Comparison of ENCODE assay signal across 8 cellular contexts in genomic region chr14:76961631-76962302, GRCh38.
A peak's percentile ranks its signal among the peaks of the same experiment; 100 is the strongest.
DNase-seq lines count a peak whose midpoint lies in the region; ATAC-seq and TF ChIP-seq lines count a peak whose summit lies in the region.

No MANE protein-coding gene starts in this region.

- no peaks in the 10 kb centered on the region for H3K79me2 ChIP-seq in hepatocyte

- peak overlapping the region; percentile 94 for H3K4me3 Mint-ChIP-seq in T-helper 17 cell

- ATAC-seq in GM21717 (IDR thresholded peaks at IDR 0.05; ENCODE audit: unreplicated experiment) (peak; percentile 76), T-helper 17 cell (peak; percentile 95)

- peak; percentile 98 for TF ChIP-seq EP300 in Ishikawa (IDR thresholded peaks at IDR 0.05; ENCODE audit: borderline replicate concordance)

- no peaks in the 10 kb centered on the region for H3K36me3 Mint-ChIP-seq in T-helper 17 cell (ENCODE audit: low read depth)

- no peaks in the 10 kb centered on the region for H3K36me3 ChIP-seq in hepatocyte (replicated peaks; ENCODE audit: insufficient read depth, low read depth)

- H3K9me3 ChIP-seq in T-helper 17 cell (ENCODE audit: control insufficient read depth, low read length, poor library complexity, severe bottlenecking) = no peaks in the 10 kb centered on the region
- no peaks in the 10 kb centered on the region for H3K9me3 ChIP-seq in hepatocyte (ENCODE audit: low read depth)

- H3K27ac Mint-ChIP-seq in T-helper 17 cell = peak overlapping the region; percentile 99

- no peaks in the 10 kb centered on the region for H3K27me3 Mint-ChIP-seq in T-helper 17 cell

- TF ChIP-seq CTCF in hepatocyte (IDR thresholded peaks at IDR 0.05; ENCODE audit: poor library complexity) (no peak), retinal pigment epithelial cell (conservative IDR thresholded peaks at IDR 0.05; ENCODE audit: low read depth, low read length) (no peak)

- peak; percentile 99 for DNase-seq in ELR (ENCODE audit: low read depth)
- DNase-seq in T-helper 17 cell = peak; percentile 78 to 92 (median 84)
- DNase-seq in anterior cingulate cortex (lab: John Stamatoyannopoulos, UW) = peak in 46 of 58 donors; percentile 21 to 74 (median 46)
- DNase-seq in hepatocyte (ENCODE audit: low spot score) = peak; percentile 90
- no peak for DNase-seq in retinal pigment epithelial cell (ENCODE audit: low read depth)
- no peak for DNase-seq in NCI-H1694 (lab: John Stamatoyannopoulos, UW)

- peaks cover 23% of the 10 kb centered on the region for H3K4me1 ChIP-seq in hepatocyte (ENCODE audit: insufficient read depth)

- H2AFZ ChIP-seq in hepatocyte = peak overlapping the region; percentile 38

- H3K4me3 ChIP-seq in hepatocyte = peak overlapping the region; percentile 1
- peak overlapping the region; percentile 28 for H3K4me3 ChIP-seq in retinal pigment epithelial cell (ENCODE audit: low read length)

- 0 out of 2 replicates have a peak, but pooled peaks have one; percentile 14 for TF ChIP-seq RAD21 in Ishikawa (IDR thresholded peaks at IDR 0.05; ENCODE audit: low read depth)

- H3K27ac ChIP-seq in hepatocyte = peak overlapping the region; percentile 89

- no peaks in the 10 kb centered on the region for H3K9me2 ChIP-seq in hepatocyte (replicated peaks; ENCODE audit: insufficient read depth)

- H3K4me2 ChIP-seq in hepatocyte = peak overlapping the region; percentile 68

- peaks cover 50% of the 10 kb centered on the region for H3K4me1 Mint-ChIP-seq in T-helper 17 cell

- H4K20me1 ChIP-seq in hepatocyte (ENCODE audit: insufficient read depth, poor library complexity, severe bottlenecking) = no peaks in the 10 kb centered on the region

- 11% methylated on average over 24 of the region's 24 CpGs for WGBS in hepatocyte (ENCODE audit: low lambda C conversion rate, missing lambda C conversion rate)

- H3K27me3 ChIP-seq in hepatocyte = no peaks in the 10 kb centered on the region

TF ChIP-seq in Ishikawa, 13 proteins besides CTCF, POLR2A, EP300 and RAD21:
- peak; percentile 31; the same call in 1 of the 2 replicates for TF ChIP-seq USF1 (IDR thresholded peaks at IDR 0.05)
- peak; percentile 34; the same call in 1 of the 2 replicates for TF ChIP-seq CREB1 (IDR thresholded peaks at IDR 0.05; ENCODE audit: low read depth)
- peak; percentile 96 for TF ChIP-seq TCF12 (IDR thresholded peaks at IDR 0.05; ENCODE audit: low read depth)
- TF ChIP-seq MAX (IDR thresholded peaks at IDR 0.05) = peak; percentile 30; the same call in 1 of the 2 replicates
- peak; percentile 38; the same call in 1 of the 2 replicates for TF ChIP-seq YY1 (IDR thresholded peaks at IDR 0.05; ENCODE audit: low read depth)
- TF ChIP-seq ZBTB7A (IDR thresholded peaks at IDR 0.05; ENCODE audit: low read depth) = peak; percentile 94; the same call in 1 of the 2 replicates
- TF ChIP-seq TAF1 (IDR thresholded peaks at IDR 0.05; ENCODE audit: low read depth) = no peak
- TF ChIP-seq FOXM1 (IDR thresholded peaks at IDR 0.05; ENCODE audit: borderline replicate concordance, low read depth) = peak; percentile 95
- TF ChIP-seq NFIC (IDR thresholded peaks at IDR 0.05) = peak; percentile 82
- TF ChIP-seq REST (IDR thresholded peaks at IDR 0.05; ENCODE audit: low read depth) = no peak
- peak; percentile 70; the same call in 1 of the 2 replicates for TF ChIP-seq CEBPB (IDR thresholded peaks at IDR 0.05)
- TF ChIP-seq EGR1 (IDR thresholded peaks at IDR 0.05) = peak; percentile 97
- peak; percentile 85 for TF ChIP-seq TEAD4 (IDR thresholded peaks at IDR 0.05)

Comparison
In these comparisons a context has a peak if more than half of its experiments do, and no peak if none do; other contexts are left out.
1. DNase-seq: peak in ELR (single experiment), T-helper 17 cell (3 of 3), anterior cingulate cortex (46 of 58) and hepatocyte (single experiment); none in retinal pigment epithelial cell (single experiment) and NCI-H1694 (single experiment).